In genomic region chr7:27804139-27804538, GRCh38 we compare ENCODE assay signal across 20 cellular contexts.
"Had no signal": no experiment of that assay in that cellular context is flagged by ENCODE, and none has a peak within 500 bp of the region (broad histone marks: within the 10 kb centered on the region; RNA-seq: fewer than 3 reads in every experiment).

No MANE protein-coding gene starts in this region.

- H3K4me1 ChIP-seq: transverse colon had no signal

- H3K36me3 ChIP-seq: pancreas had no signal

- H3K27me3 ChIP-seq: esophagus muscularis mucosa, heart right ventricle, pancreas, right atrium auricular region, transverse colon had no signal

- H3K4me3 ChIP-seq: coronary artery, esophagus muscularis mucosa, heart right ventricle, pancreas, psoas muscle, right atrium auricular region, transverse colon had no signal

- H3K27ac ChIP-seq: coronary artery, esophagus muscularis mucosa, heart right ventricle, pancreas, psoas muscle, right atrium auricular region, transverse colon had no signal

- H3K9me3 ChIP-seq: esophagus muscularis mucosa, heart right ventricle, pancreas, psoas muscle, right atrium auricular region, transverse colon had no signal

- DNase-seq: activated CD8-positive, alpha-beta memory T cell treated with anti-CD3 and anti-CD28 coated beads for 24 hours; activated CD8-positive, alpha-beta memory T cell treated with anti-CD3 and anti-CD28 coated beads, Interleukin-2, amount 50 U/mL, for 4 hours; activated naive CD4-positive, alpha-beta T cell; activated T-cell treated with anti-CD3 and anti-CD28 coated beads, Interleukin-2, amount 50 U/mL, for 24 hours; amygdala; cerebellar nuclear complex; foreskin fibroblast; heart right ventricle; kidney; pancreas; psoas muscle; stimulated activated CD4-positive, alpha-beta T cell treated with anti-CD3 and anti-CD28 coated beads, Interleukin-12 subunit alpha, Interleukin-12 subunit beta, amount 100 ng/mL, for 4 hours; stimulated activated naive CD8-positive, alpha-beta T cell treated with anti-CD3 and anti-CD28 coated beads, Interleukin-15, amount 100 ng/mL, for 72 hours; T-helper 9 cell; transverse colon had no signal

- FAIRE-seq: bronchial epithelial cell, kidney, urothelium cell line had no signal
